ENCODE assay signal across 28 cellular contexts in the genomic region with DNA sequence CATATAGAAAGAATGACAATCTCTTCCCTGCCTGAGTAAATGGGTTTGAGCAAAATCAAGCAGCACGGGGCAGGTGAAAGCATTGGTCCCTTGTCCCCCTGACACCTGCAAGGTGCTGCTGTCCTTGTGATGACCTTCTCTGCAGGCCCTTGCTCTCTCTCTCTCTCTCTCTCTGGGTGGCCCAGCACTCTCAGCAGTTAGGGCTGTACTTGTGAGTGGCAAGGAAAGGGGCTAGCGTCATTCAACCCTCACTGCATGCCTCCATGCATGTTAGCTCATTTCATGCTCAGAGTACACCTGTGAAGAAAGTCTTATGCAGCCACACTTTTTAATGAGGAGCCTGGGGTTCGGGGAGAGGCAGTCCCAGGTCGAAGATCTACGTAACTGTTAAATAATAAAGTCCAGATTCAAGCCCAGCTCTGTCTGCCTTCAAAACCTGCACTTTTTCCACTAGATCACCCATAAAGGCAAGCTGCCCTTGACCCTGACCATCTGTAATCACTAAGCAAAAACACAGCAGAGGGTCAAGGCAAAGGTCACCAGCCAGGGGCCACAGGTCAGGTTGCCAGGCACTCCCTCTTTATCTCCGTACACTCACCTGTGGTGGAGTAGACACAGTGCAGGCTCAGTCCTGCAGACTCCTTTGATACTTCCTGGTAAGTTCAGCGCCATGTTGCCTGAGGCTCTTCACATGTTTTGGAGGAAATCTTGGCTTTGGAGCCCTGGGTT.
"Had no signal": no experiment of that assay in that cellular context is flagged by ENCODE, and none has a peak within 500 bp of the region (broad histone marks: within the 10 kb centered on the region; RNA-seq: fewer than 3 reads in every experiment).

No MANE protein-coding gene starts in this region.

- ATAC-seq: foreskin keratinocyte; naive thymus-derived CD4-positive, alpha-beta T cell; pancreas had no signal

- H3K4me3 ChIP-seq: adrenal gland, ascending aorta, esophagus muscularis mucosa, left ventricle myocardium inferior, pancreas, prostate gland, smooth muscle cell, stomach, tibial nerve had no signal

- DNase-seq: activated CD4-positive, alpha-beta T cell treated with anti-CD3 and anti-CD28 coated beads for 4 hours; activated CD4-positive, alpha-beta T cell treated with anti-CD3 and anti-CD28 coated beads, Interleukin-2, amount 50 U/mL, for 4 hours; activated CD8-positive, alpha-beta memory T cell treated with anti-CD3 and anti-CD28 coated beads, Interleukin-2, amount 50 U/mL, for 4 hours; activated effector memory CD4-positive, alpha-beta T cell treated with anti-CD3 and anti-CD28 coated beads, Interleukin-2, amount 50 U/mL, for 16 hours; activated naive CD4-positive, alpha-beta T cell treated with anti-CD3 and anti-CD28 coated beads for 36 hours; activated naive CD8-positive, alpha-beta T cell treated with anti-CD3 and anti-CD28 coated beads for 36 hours; activated T-cell treated with anti-CD3 and anti-CD28 coated beads, Interleukin-2, amount 50 U/mL, for 1 hour; brain microvascular endothelial cell; central memory CD4-positive, alpha-beta T cell; foreskin keratinocyte; left ventricle myocardium inferior; naive thymus-derived CD4-positive, alpha-beta T cell; nucleus accumbens; pancreas; retina; stimulated activated CD4-positive, alpha-beta T cell treated with anti-CD3 and anti-CD28 coated beads, Interleukin-1b, Interleukin-23, amount 100 ng/mL, for 48 hours; stimulated activated naive B cell treated with anti-CD40 and anti-IgM and Interleukin-4, amounts not matched to agents 10 μg/mL and 1 μg/mL and 100 μg/mL, for 72 hours; stomach; T-helper 9 cell had no signal

- H3K4me2 ChIP-seq: smooth muscle cell had no signal

- H3K36me3 ChIP-seq: adrenal gland, ascending aorta, brain microvascular endothelial cell, esophagus muscularis mucosa, left ventricle myocardium inferior, pancreas, prostate gland, stomach, tibial nerve had no signal

- H3K27ac ChIP-seq: ascending aorta, brain microvascular endothelial cell, esophagus muscularis mucosa, foreskin keratinocyte, left ventricle myocardium inferior, pancreas, prostate gland, stomach, VCaP had no signal

- FAIRE-seq: islet of Langerhans, pancreas, TTC549 had no signal

- H3K27me3 ChIP-seq: pancreas, tibial nerve had no signal

- H3K4me1 ChIP-seq: adrenal gland, ascending aorta, pancreas, prostate gland had no signal

- H3K9me3 ChIP-seq: adrenal gland, ascending aorta, esophagus muscularis mucosa, left ventricle myocardium inferior, pancreas, prostate gland, stomach, tibial nerve had no signal
